Comparison of ENCODE assay signal across 16 cellular contexts in the genomic region with DNA sequence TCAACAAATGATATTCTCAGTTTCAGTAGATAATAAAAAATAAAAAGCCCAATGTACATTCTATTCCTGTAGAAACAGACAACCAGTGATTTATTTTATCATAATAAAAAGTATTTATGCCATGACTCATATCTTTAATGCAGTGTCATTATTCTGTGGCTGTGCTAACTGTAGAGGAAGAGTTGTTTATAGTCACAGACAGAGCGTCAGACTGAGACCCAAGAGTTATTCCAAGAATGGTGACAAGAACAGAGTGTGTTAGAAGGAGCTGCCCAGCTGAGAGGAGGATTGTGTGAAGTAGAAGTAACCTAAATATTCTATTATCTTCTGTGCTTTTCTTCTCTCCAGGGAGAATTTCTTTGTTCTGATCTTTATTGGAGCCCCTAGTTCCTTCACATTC.
"Had no signal": no experiment of that assay in that cellular context is flagged by ENCODE, and none has a peak within 500 bp of the region (broad histone marks: within the 10 kb centered on the region; RNA-seq: fewer than 3 reads in every experiment).

No MANE protein-coding gene starts in this region.

- H3K4me3 ChIP-seq: adrenal gland, dorsolateral prefrontal cortex, heart right ventricle, tibial artery had no signal

- DNase-seq: activated CD4-positive, alpha-beta T cell treated with anti-CD3 and anti-CD28 coated beads, Interleukin-2, amount 10 ng/mL, durations not matched to agents 24 days and 14 days; activated CD8-positive, alpha-beta memory T cell treated with anti-CD3 and anti-CD28 coated beads for 24 hours; activated naive CD4-positive, alpha-beta T cell treated with anti-CD3 and anti-CD28 coated beads, Interleukin-2, amount 50 U/mL, for 16 hours; activated T-cell treated with anti-CD3 and anti-CD28 coated beads for 4 hours; adrenal gland; cerebellar nuclear complex; dorsolateral prefrontal cortex; foreskin melanocyte; heart right ventricle; left ventricle myocardium superior; retina; SK-N-SH; small intestine; T-helper 1 cell; tibial artery had no signal

- ATAC-seq: esophagus mucosa, left ventricle myocardium superior had no signal
